Comparison of ENCODE assay signal across 15 cellular contexts in the genomic region with DNA sequence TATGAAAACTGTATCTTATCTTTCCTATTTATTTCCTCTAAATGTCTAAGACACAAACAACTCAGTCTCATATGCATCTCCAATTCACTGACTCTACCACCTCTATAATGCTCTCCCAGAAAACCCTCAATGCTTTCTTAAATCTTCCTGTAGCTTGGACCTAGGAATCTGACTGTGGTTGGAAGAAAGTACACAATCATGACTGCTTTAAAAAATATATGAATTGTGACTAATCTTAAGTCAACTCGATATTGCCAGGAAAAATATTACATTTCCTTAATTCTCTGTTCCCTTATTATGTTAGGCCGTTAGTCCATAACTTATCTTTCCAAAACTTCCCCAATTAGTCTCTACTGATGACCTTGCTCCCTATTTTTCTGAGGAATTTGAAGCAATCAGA.
"Had no signal": no experiment of that assay in that cellular context is flagged by ENCODE, and none has a peak within 500 bp of the region (broad histone marks: within the 10 kb centered on the region; RNA-seq: fewer than 3 reads in every experiment).

No MANE protein-coding gene starts in this region.

- DNase-seq: activated B cell treated with CpG ODN at 0.5 μM for 24 hours; activated CD4-positive, alpha-beta T cell treated with anti-CD3 and anti-CD28 coated beads, Interleukin-2, amount 50 U/mL, for 1 hour; activated CD8-positive, alpha-beta T cell treated with anti-CD3 and anti-CD28 coated beads for 36 hours; activated naive CD8-positive, alpha-beta T cell treated with anti-CD3 and anti-CD28 coated beads, Interleukin-2, amount 50 U/mL, for 24 hours; activated T-cell treated with anti-CD3 and anti-CD28 coated beads, Interleukin-2, amount 50 U/mL, for 48 hours; dorsolateral prefrontal cortex; effector memory CD4-positive, alpha-beta T cell; glutamatergic neuron; islet precursor cell; left ventricle myocardium superior; pancreas; psoas muscle; spleen; stimulated activated naive CD4-positive, alpha-beta T cell; T-helper 1 cell had no signal

- ATAC-seq: activated CD8-positive, alpha-beta T cell treated with anti-CD3 and anti-CD28 coated beads for 36 hours; activated naive CD8-positive, alpha-beta T cell treated with anti-CD3 and anti-CD28 coated beads, Interleukin-2, amount 50 U/mL, for 24 hours; left ventricle myocardium superior; pancreas; psoas muscle had no signal
